8 cellular contexts compared by ENCODE assay signal in the genomic region with DNA sequence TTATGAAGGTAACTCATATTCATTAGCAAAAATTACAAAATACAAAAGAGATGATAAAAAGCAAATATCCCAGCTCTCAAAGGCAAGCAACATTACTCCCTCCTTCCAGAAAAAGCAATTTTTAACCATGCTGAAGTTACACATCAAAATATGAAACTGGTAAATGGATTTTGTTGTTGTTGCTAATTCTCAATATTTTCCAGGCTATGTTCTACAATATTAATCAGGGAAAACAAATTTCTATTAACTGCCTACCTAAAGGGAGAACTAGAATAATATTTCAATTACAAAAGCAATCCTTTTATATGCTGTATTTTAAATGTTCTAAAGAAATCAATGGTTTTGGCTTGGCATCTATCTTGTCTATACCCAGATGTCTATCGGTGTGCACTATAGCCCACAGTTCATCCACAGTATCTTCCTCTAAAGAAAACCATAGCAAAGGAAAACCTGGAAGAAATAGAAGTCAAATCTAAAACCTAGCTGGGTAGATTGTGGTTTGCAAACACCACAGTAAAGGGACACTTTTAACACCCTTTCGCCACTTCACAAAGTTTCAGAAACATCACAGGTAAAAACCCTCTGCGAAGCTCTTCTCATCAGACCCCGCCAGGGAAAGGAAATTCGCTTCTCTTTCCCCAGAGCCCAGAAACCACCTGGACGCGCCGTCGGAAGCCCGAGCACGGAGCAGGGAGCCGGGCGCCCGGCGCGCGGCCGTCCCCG. TPM values are rescaled to one million over a fixed set of nuclear protein-coding genes. Genes with fewer than 3 reads are reported as not detected.
A peak's percentile ranks its signal among the peaks of the same experiment; 100 is the strongest.
DNase-seq lines count a peak whose midpoint lies in the region; ATAC-seq, FAIRE-seq and TF ChIP-seq lines count a peak whose summit lies in the region.

No MANE protein-coding gene starts in this region.

- H3K27ac Mint-ChIP-seq in activated CD4-positive, alpha-beta T cell treated with anti-CD3 and anti-CD28 coated beads, Interleukin-2, amount 10 ng/mL, durations not matched to agents 24 days and 14 days = peak overlapping the region; percentile 38
- H3K27ac Mint-ChIP-seq in naive thymus-derived CD8-positive, alpha-beta T cell = peak overlapping the region; percentile 17 to 89 (median 76)

- peak; percentile 12 for ATAC-seq in HG03457 (IDR thresholded peaks at IDR 0.05; ENCODE audit: unreplicated experiment)
- peak; percentile 31 to 34 for ATAC-seq in naive thymus-derived CD8-positive, alpha-beta T cell

- H3K27me3 Mint-ChIP-seq in activated CD4-positive, alpha-beta T cell treated with anti-CD3 and anti-CD28 coated beads, Interleukin-2, amount 10 ng/mL, durations not matched to agents 24 days and 14 days = peaks cover 11% of the 10 kb centered on the region
- no peaks in the 10 kb centered on the region for H3K27me3 Mint-ChIP-seq in naive thymus-derived CD8-positive, alpha-beta T cell

- peaks cover 46% of the 10 kb centered on the region for H3K36me3 Mint-ChIP-seq in activated CD4-positive, alpha-beta T cell treated with anti-CD3 and anti-CD28 coated beads, Interleukin-2, amount 10 ng/mL, durations not matched to agents 24 days and 14 days (ENCODE audit: low read depth)
- H3K36me3 Mint-ChIP-seq in naive thymus-derived CD8-positive, alpha-beta T cell = peaks cover 3 to 35% (median 18%) of the 10 kb centered on the region in 3 donors

- DNase-seq in activated CD4-positive, alpha-beta T cell treated with anti-CD3 and anti-CD28 coated beads, Interleukin-2, amount 10 ng/mL, durations not matched to agents 24 days and 14 days = peak; percentile 71
- DNase-seq in activated CD4-positive, alpha-beta T cell treated with anti-CD3 and anti-CD28 coated beads for 48 hours = no peak
- peak; percentile 50 for DNase-seq in central memory CD4-positive, alpha-beta T cell
- peak in 6 of 10 donors; percentile 19 to 58 (median 50) for DNase-seq in naive thymus-derived CD8-positive, alpha-beta T cell
- DNase-seq in glomerular visceral epithelial cell (ENCODE audit: extremely low spot score) (no peak), GM12891 (ENCODE audit: insufficient read length, low spot score) (no peak), NOMO-1 treated with DMSO at 0.1 percent for 48 hours (lab: John Stamatoyannopoulos, UW; ENCODE audit: unreplicated experiment) (no peak)

- H3K4me1 Mint-ChIP-seq in activated CD4-positive, alpha-beta T cell treated with anti-CD3 and anti-CD28 coated beads, Interleukin-2, amount 10 ng/mL, durations not matched to agents 24 days and 14 days = peaks cover 47% of the 10 kb centered on the region
- peaks cover 27 to 78% (median 72%) of the 10 kb centered on the region in 4 donors for H3K4me1 Mint-ChIP-seq in naive thymus-derived CD8-positive, alpha-beta T cell

- intact Hi-C loops in activated CD4-positive, alpha-beta T cell treated with anti-CD3 and anti-CD28 coated beads, Interleukin-2, amount 10 ng/mL, durations not matched to agents 24 days and 14 days (cut with micrococcal nuclease) = loop anchor here (10.0 kb wide), 1 partner anchor 289 kb away; a partner anchor contains a TSS

- TF ChIP-seq POLR2A in GM12891 (IDR thresholded peaks at IDR 0.05; ENCODE audit: low read depth, low read length) = no peak

- no peak for FAIRE-seq in GM12891 (lab: Jason Lieb, UNC)

- peak overlapping the region; percentile 93 for H3K4me3 Mint-ChIP-seq in activated CD4-positive, alpha-beta T cell treated with anti-CD3 and anti-CD28 coated beads, Interleukin-2, amount 10 ng/mL, durations not matched to agents 24 days and 14 days
- peak overlapping the region; percentile 78 to 94 (median 89) for H3K4me3 Mint-ChIP-seq in naive thymus-derived CD8-positive, alpha-beta T cell

- H3K9me3 Mint-ChIP-seq in activated CD4-positive, alpha-beta T cell treated with anti-CD3 and anti-CD28 coated beads, Interleukin-2, amount 10 ng/mL, durations not matched to agents 24 days and 14 days = no peaks in the 10 kb centered on the region
- H3K9me3 Mint-ChIP-seq in naive thymus-derived CD8-positive, alpha-beta T cell = peaks cover 0 to 4% (median 0%) of the 10 kb centered on the region in 9 donors

- POLR2A ChIA-PET in naive thymus-derived CD8-positive, alpha-beta T cell (lab: Charles Lee) = interaction anchor here (0.7 to 5.8 kb wide), 19 partner anchors 8 to 166 kb away, joined by 3 to 55 read pairs (median 5); a partner anchor contains a TSS

TF ChIP-seq in GM12891, 5 proteins besides CTCF, POLR2A, EP300 and RAD21:
- no peak for TF ChIP-seq TAF1 (IDR thresholded peaks at IDR 0.05; ENCODE audit: low read depth, low read length)
- TF ChIP-seq POU2F2 (IDR thresholded peaks at IDR 0.05; ENCODE audit: low read depth, low read length) = no peak
- no peak for TF ChIP-seq SPI1 (IDR thresholded peaks at IDR 0.05; ENCODE audit: low read depth, low read length)
- no peak for TF ChIP-seq PAX5 (IDR thresholded peaks at IDR 0.05; ENCODE audit: insufficient read depth, low read length, severe bottlenecking)
TF ChIP-seq in GM12891: peak in this region for 0.

RNA-seq across cellular contexts. Expression of a gene that starts 32.0 kb away (rescaled TPM):
- 18.6 and 19.3 TPM in 2 replicates for total RNA-seq in activated CD4-positive, alpha-beta T cell treated with anti-CD3 and anti-CD28 coated beads, Interleukin-2, amount 10 ng/mL, durations not matched to agents 24 days and 14 days
- total RNA-seq in naive thymus-derived CD8-positive, alpha-beta T cell = 100 to 1,000 TPM; 298 to 309 TPM
- 100 to 1,000 TPM; 125 to 167 (median 160) TPM for polyA plus RNA-seq in naive thymus-derived CD8-positive, alpha-beta T cell
- 3.5 TPM for polyA plus RNA-seq in GM12891 (2012; ENCODE audit: low read depth, missing spikeins)

Comparison
In these comparisons a context has a peak if more than half of its experiments do, and no peak if none do; other contexts are left out.
1. DNase-seq: peak in activated CD4-positive, alpha-beta T cell treated with anti-CD3 and anti-CD28 coated beads, Interleukin-2, amount 10 ng/mL, durations not matched to agents 24 days and 14 days (single experiment), central memory CD4-positive, alpha-beta T cell (single experiment) and naive thymus-derived CD8-positive, alpha-beta T cell (6 of 10); none in activated CD4-positive, alpha-beta T cell treated with anti-CD3 and anti-CD28 coated beads for 48 hours (single experiment), glomerular visceral epithelial cell (single experiment), GM12891 (single experiment) and NOMO-1 treated with DMSO at 0.1 percent for 48 hours (single experiment).
2. RNA of a gene that starts 32.0 kb away (total RNA-seq): 298 to 309 TPM in naive thymus-derived CD8-positive, alpha-beta T cell; 18.6 to 19.3 TPM in activated CD4-positive, alpha-beta T cell treated with anti-CD3 and anti-CD28 coated beads, Interleukin-2, amount 10 ng/mL, durations not matched to agents 24 days and 14 days; every median in the first group is over 10 times any median in the second.